Comparison of ENCODE assay signal across 8 cellular contexts in genomic region chr17:74176546-74177001, GRCh38. TPM values are rescaled to one million over a fixed set of nuclear protein-coding genes. Genes with fewer than 3 reads are reported as not detected.
DNase-seq lines count a peak whose midpoint lies in the region; ATAC-seq and TF ChIP-seq lines count a peak whose summit lies in the region.

No MANE protein-coding gene starts in this region.

- H3K27me3 ChIP-seq in HCT116 (ENCODE audit: insufficient read depth, low read length), result peaks cover 38% of the 10 kb centered on the region; the same call in 1 of the 2 replicates

- H3K4me1 ChIP-seq in HCT116 (ENCODE audit: control insufficient read depth in 1 of 2, insufficient read depth in 2 of 2, low read length in 2 of 2), result no peaks in the 10 kb centered on the region

- H3K4me3 Mint-ChIP-seq in activated CD4-positive, alpha-beta memory T cell treated with anti-CD3 and anti-CD28 coated beads, Interleukin-2, amount 10 ng/mL, durations not matched to agents 7 days and 5 days, result no peak overlapping the region

- ATAC-seq in HCT116, result peak; percentile 97

- no TSS peak for BruUV-seq in HCT116 (replicated peaks; lab: Mats Ljungman, UMichigan)

- no peaks in the 10 kb centered on the region for H3K36me3 Mint-ChIP-seq in activated CD4-positive, alpha-beta memory T cell treated with anti-CD3 and anti-CD28 coated beads, Interleukin-2, amount 10 ng/mL, durations not matched to agents 7 days and 5 days (ENCODE audit: low read depth)

- H3K4me3 ChIP-seq in HCT116 (replicated peaks in 1 of 2; ENCODE audit: low read depth in 1 of 2, low read length in 2 of 2), result no peak overlapping the region

- intact Hi-C loops in HCT116 (cut with micrococcal nuclease), result loop anchor here (1.0 to 10.0 kb wide), 5 partner anchors 86 to 922 kb away; no protein-coding TSS in a partner anchor

- peaks cover 28% of the 10 kb centered on the region for H3K27me3 Mint-ChIP-seq in activated CD4-positive, alpha-beta memory T cell treated with anti-CD3 and anti-CD28 coated beads, Interleukin-2, amount 10 ng/mL, durations not matched to agents 7 days and 5 days

- POLR2A ChIA-PET in HCT116 (lab: Charles Lee), result no interaction called here
- POLR2A ChIA-PET in activated CD4-positive, alpha-beta memory T cell treated with anti-CD3 and anti-CD28 coated beads, Interleukin-2, amount 10 ng/mL, durations not matched to agents 7 days and 5 days (lab: Charles Lee), result no interaction called here

- TF ChIP-seq CTCF in C4-2B (conservative IDR thresholded peaks at IDR 0.05) (peak; percentile 92), HCT116 (IDR thresholded peaks at IDR 0.05 in 2 of 3, conservative IDR thresholded peaks at IDR 0.05 in 1 of 3; ENCODE audit: borderline replicate concordance in 1 of 3, insufficient read depth in 1 of 3, low read depth in 2 of 3, low read length in 2 of 3) (peak; percentile 89 to 99 (median 97))

- H3K9ac ChIP-seq in HCT116 (ENCODE audit: low read length), result no peak overlapping the region

- H3K9me3 Mint-ChIP-seq in activated CD4-positive, alpha-beta memory T cell treated with anti-CD3 and anti-CD28 coated beads, Interleukin-2, amount 10 ng/mL, durations not matched to agents 7 days and 5 days, result no peaks in the 10 kb centered on the region

- no peaks in the 10 kb centered on the region for H3K4me1 Mint-ChIP-seq in activated CD4-positive, alpha-beta memory T cell treated with anti-CD3 and anti-CD28 coated beads, Interleukin-2, amount 10 ng/mL, durations not matched to agents 7 days and 5 days

- RAD21 ChIA-PET in HCT116 (lab: Charles Lee; ENCODE audit: low non-redundant PET in 1 of 2, low total read pairs in 2 of 2, uncharacterized antibody in 2 of 2, unreplicated experiment in 2 of 2), result interaction anchor here in 1 of 2 experiments (0.7 kb wide), 1 partner anchor 486 kb away, joined by 5 read pairs; no protein-coding TSS in a partner anchor

- no peaks in the 10 kb centered on the region for H4K20me1 ChIP-seq in HCT116 (ENCODE audit: insufficient read depth)

- DNase-seq in HCT116 (ENCODE audit: low read depth, low spot score), result peak; percentile 56
- peak; percentile 68 to 85 for DNase-seq in NCI-H446 (lab: John Stamatoyannopoulos, UW)
- DNase-seq in activated CD4-positive, alpha-beta memory T cell treated with anti-CD3 and anti-CD28 coated beads, Interleukin-2, amount 10 ng/mL, durations not matched to agents 7 days and 5 days, result peak; percentile 53
- peak; percentile 49 for DNase-seq in epidermal melanocyte (ENCODE audit: insufficient read length, low spot score)
- DNase-seq in mucosa of gallbladder (ENCODE audit: low spot score), result peak; percentile 52
- peak in 39 of 49 donors; percentile 3 to 66 (median 30) for DNase-seq in substantia nigra (lab: John Stamatoyannopoulos, UW)
- no peak for DNase-seq in GF-D8 (lab: John Stamatoyannopoulos, UW)

- H3K9me3 ChIP-seq in HCT116 (ENCODE audit: control insufficient read depth in 1 of 2, insufficient read depth in 1 of 2, low read depth in 1 of 2, low read length in 2 of 2), result no peaks in the 10 kb centered on the region

- H3K27ac ChIP-seq in C4-2B (no peak overlapping the region), HCT116 (ENCODE audit: low read depth, low read length) (no peak overlapping the region), substantia nigra (ENCODE audit: low read depth, low read length, poor library complexity, severe bottlenecking) (no peak overlapping the region)

- no peak overlapping the region for H2AFZ ChIP-seq in HCT116 (ENCODE audit: low read depth, low read length, poor library complexity, severe bottlenecking)

- no peaks in the 10 kb centered on the region for H3K36me3 ChIP-seq in HCT116 (ENCODE audit: control insufficient read depth in 1 of 2, insufficient read depth in 2 of 2, low read length in 2 of 2)

- H3K79me2 ChIP-seq in HCT116 (ENCODE audit: insufficient read depth, low read length), result no peaks in the 10 kb centered on the region

- H3K27ac Mint-ChIP-seq in activated CD4-positive, alpha-beta memory T cell treated with anti-CD3 and anti-CD28 coated beads, Interleukin-2, amount 10 ng/mL, durations not matched to agents 7 days and 5 days, result no peak overlapping the region

- CTCF ChIA-PET in HCT116 (lab: Charles Lee), result interaction anchor here (0.7 to 1.1 kb wide), 2 partner anchors 23 to 87 kb away, joined by 4 to 5 read pairs; no protein-coding TSS in a partner anchor
- CTCF ChIA-PET in activated CD4-positive, alpha-beta memory T cell treated with anti-CD3 and anti-CD28 coated beads, Interleukin-2, amount 10 ng/mL, durations not matched to agents 7 days and 5 days (lab: Charles Lee), result interaction anchor here (0.8 kb wide), 1 partner anchor 747 kb away, joined by 5 read pairs; no protein-coding TSS in a partner anchor

- TF ChIP-seq POLR2A in HCT116 (IDR thresholded peaks at IDR 0.05; ENCODE audit: borderline replicate concordance, extremely low read depth, insufficient read depth, insufficient read length), result no peak

- no peaks in the 10 kb centered on the region for H3K9me2 ChIP-seq in HCT116 (ENCODE audit: insufficient read depth)

- TF ChIP-seq RAD21 in HCT116 (IDR thresholded peaks at IDR 0.05; ENCODE audit: low read depth), result peak; percentile 98

- H3K4me2 ChIP-seq in HCT116 (ENCODE audit: low read length), result no peak overlapping the region

TF ChIP-seq in HCT116, 20 proteins besides CTCF, POLR2A, EP300 and RAD21:
- TF ChIP-seq EGR1 (IDR thresholded peaks at IDR 0.05; ENCODE audit: low read depth) (no peak), FOSL1 (IDR thresholded peaks at IDR 0.05; ENCODE audit: low read depth) (no peak), CBX3 (IDR thresholded peaks at IDR 0.05; ENCODE audit: low read depth) (no peak), ZFX (IDR thresholded peaks at IDR 0.05) (no peak), CEBPB (IDR thresholded peaks at IDR 0.05; ENCODE audit: low read depth) (no peak), EZH2phosphoT487 (IDR thresholded peaks at IDR 0.05; ENCODE audit: borderline replicate concordance) (no peak), ATF3 (IDR thresholded peaks at IDR 0.05) (no peak), YY1 (IDR thresholded peaks at IDR 0.05; ENCODE audit: extremely low read depth, insufficient replicate concordance, low read depth, low read length) (no peak)

RNA-seq across cellular contexts. Expression of gene RPL38, which starts 26.9 kb away (rescaled TPM):
- total RNA-seq in HCT116 (2021; ENCODE audit: unreplicated experiment) (1,628 TPM), mucosa of gallbladder (627 TPM)
- 6,393 and 7,467 TPM in 2 replicates for polyA plus RNA-seq in HCT116 (2012)
- total RNA-seq in activated CD4-positive, alpha-beta memory T cell treated with anti-CD3 and anti-CD28 coated beads, Interleukin-2, amount 10 ng/mL, durations not matched to agents 7 days and 5 days, result 1,000 to 10,000 TPM; 1,064 to 1,066 TPM

RNA-seq across cellular contexts. Expression of gene TTYH2, which starts 36.8 kb away (rescaled TPM):
- 10.8 TPM for total RNA-seq in HCT116 (2021; ENCODE audit: unreplicated experiment)
- polyA plus RNA-seq in HCT116 (2012), result 7.9 and 8.2 TPM in 2 replicates
- 10 to 100 TPM; 23.8 to 25.6 TPM for total RNA-seq in activated CD4-positive, alpha-beta memory T cell treated with anti-CD3 and anti-CD28 coated beads, Interleukin-2, amount 10 ng/mL, durations not matched to agents 7 days and 5 days
- 6.9 TPM for total RNA-seq in mucosa of gallbladder
